Comparison of ENCODE assay signal across 1 cellular context in the genomic region with DNA sequence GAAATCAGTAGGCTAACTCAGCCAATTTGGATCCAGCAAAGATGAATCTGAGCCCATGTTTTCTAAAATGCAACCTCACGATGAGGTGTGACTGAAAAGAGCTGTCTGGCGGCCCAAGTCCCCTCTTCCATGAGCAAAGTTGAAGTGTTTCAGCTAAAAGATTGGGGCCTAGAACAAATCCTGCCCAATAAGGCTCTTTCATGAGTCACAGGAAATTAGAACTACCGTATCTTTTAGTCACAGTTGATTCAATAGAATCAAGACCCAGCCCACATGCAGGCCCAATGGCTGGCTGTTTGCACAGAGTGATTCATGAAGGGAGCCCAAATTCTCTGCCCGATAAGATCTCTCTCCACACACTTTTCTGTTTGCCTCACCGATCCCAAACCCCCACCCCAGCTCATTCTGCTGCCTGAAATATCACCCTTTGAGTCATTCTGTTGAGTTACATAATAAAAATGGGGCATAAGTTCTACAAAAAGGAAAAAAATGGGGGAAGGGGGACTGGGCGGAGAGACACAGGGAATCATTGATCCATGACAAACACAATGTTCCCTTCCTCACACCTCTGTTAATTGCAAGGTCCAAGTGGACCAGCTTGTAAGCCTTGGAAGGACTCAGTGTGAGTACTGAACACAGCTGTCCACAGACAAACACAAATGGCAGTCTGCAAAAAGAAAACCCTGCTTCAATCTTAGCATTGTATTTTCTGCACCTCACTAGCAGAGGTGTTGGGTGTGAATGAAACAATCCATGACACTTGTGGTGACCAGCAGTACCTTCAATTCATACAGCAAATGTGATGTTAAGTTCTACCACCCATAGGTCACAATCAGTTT.
TF ChIP-seq lines count a peak whose summit lies in the region.

No MANE protein-coding gene starts in this region.

TF ChIP-seq in HepG2, 621 proteins besides CTCF, POLR2A, EP300 and RAD21 (continued from another document and continues in another):
- TF ChIP-seq, protein P1, sequence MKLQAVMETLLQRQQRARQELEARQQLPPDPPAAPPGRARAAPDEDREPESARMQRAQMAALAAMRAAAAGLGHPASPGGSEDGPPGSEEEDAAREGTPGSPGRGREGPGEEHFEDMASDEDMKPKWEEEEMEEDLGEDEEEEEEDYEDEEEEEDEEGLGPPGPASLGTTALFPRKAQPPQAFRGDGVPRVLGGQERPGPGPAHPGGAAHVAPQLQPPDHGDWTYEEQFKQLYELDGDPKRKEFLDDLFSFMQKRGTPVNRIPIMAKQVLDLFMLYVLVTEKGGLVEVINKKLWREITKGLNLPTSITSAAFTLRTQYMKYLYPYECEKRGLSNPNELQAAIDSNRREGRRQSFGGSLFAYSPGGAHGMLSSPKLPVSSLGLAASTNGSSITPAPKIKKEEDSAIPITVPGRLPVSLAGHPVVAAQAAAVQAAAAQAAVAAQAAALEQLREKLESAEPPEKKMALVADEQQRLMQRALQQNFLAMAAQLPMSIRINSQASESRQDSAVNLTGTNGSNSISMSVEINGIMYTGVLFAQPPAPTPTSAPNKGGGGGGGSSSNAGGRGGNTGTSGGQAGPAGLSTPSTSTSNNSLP (IDR thresholded peaks at IDR 0.05; ENCODE audit: low read depth, low read length), result peak; percentile 98
- TF ChIP-seq, protein P2, sequence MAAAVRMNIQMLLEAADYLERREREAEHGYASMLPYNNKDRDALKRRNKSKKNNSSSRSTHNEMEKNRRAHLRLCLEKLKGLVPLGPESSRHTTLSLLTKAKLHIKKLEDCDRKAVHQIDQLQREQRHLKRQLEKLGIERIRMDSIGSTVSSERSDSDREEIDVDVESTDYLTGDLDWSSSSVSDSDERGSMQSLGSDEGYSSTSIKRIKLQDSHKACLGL (CRISPR knock-in tag; IDR thresholded peaks at IDR 0.05), result no peak
- TF ChIP-seq SKI (IDR thresholded peaks at IDR 0.05; ENCODE audit: partially characterized antibody) (peak; percentile 63), NFE2L2 (IDR thresholded peaks at IDR 0.05; ENCODE audit: low read length) (peak; percentile 52; the same call in 1 of the 2 replicates), JUN (CRISPR knock-in tag; IDR thresholded peaks at IDR 0.05) (peak; percentile 91), ZNF282 (IDR thresholded peaks at IDR 0.05; ENCODE audit: partially characterized antibody) (no peak), ZNF337 (CRISPR knock-in tag; IDR thresholded peaks at IDR 0.05; ENCODE audit: borderline replicate concordance, low read depth) (peak; percentile 71; the same call in 1 of the 2 replicates), HES4 (CRISPR knock-in tag; IDR thresholded peaks at IDR 0.05; ENCODE audit: borderline replicate concordance) (no peak), AGO1 (IDR thresholded peaks at IDR 0.05; ENCODE audit: low read depth, low read length, poor library complexity, severe bottlenecking) (no peak), ZBTB7A (CRISPR knock-in tag; IDR thresholded peaks at IDR 0.05) (0 out of 2 replicates have a peak, but pooled peaks have one; percentile 47), PHF8 (CRISPR knock-in tag; IDR thresholded peaks at IDR 0.05) (0 out of 2 replicates have a peak, but pooled peaks have one; percentile 30), SCMH1 (CRISPR knock-in tag; IDR thresholded peaks at IDR 0.05; ENCODE audit: borderline replicate concordance) (no peak), THYN1 (CRISPR knock-in tag; IDR thresholded peaks at IDR 0.05; ENCODE audit: borderline replicate concordance, low read depth) (no peak), SNAI1 (CRISPR knock-in tag; IDR thresholded peaks at IDR 0.05; ENCODE audit: borderline replicate concordance) (peak; percentile 67; the same call in 1 of the 2 replicates), HOXA7 (CRISPR knock-in tag; IDR thresholded peaks at IDR 0.05) (no peak), YEATS4 (CRISPR knock-in tag; IDR thresholded peaks at IDR 0.05; ENCODE audit: borderline replicate concordance) (no peak), NFIB (CRISPR knock-in tag; IDR thresholded peaks at IDR 0.05; ENCODE audit: borderline replicate concordance) (no peak), KDM1A (CRISPR knock-in tag; IDR thresholded peaks at IDR 0.05) (0 out of 2 replicates have a peak, but pooled peaks have one; percentile 18), KLF16 (CRISPR knock-in tag; IDR thresholded peaks at IDR 0.05) (no peak), RBAK (CRISPR knock-in tag; IDR thresholded peaks at IDR 0.05) (no peak), ISX (CRISPR knock-in tag; conservative IDR thresholded peaks at IDR 0.05) (no peak), SRY (CRISPR knock-in tag; IDR thresholded peaks at IDR 0.05) (no peak; the same call in 1 of the 2 replicates), MTA3 (CRISPR knock-in tag; IDR thresholded peaks at IDR 0.05) (no peak), PCBP2 (optimal IDR thresholded peaks at IDR 0.05; ENCODE audit: low read depth, low read length, poor library complexity, severe bottlenecking) (no peak), ZNF678 (CRISPR knock-in tag; IDR thresholded peaks at IDR 0.05) (no peak), MAFF (IDR thresholded peaks at IDR 0.05; ENCODE audit: low read depth, low read length) (no peak), ZNF263 (CRISPR knock-in tag; IDR thresholded peaks at IDR 0.05) (peak; percentile 61), SMAD3 (CRISPR knock-in tag; IDR thresholded peaks at IDR 0.05) (no peak), ZNF724P (CRISPR knock-in tag; IDR thresholded peaks at IDR 0.05; ENCODE audit: borderline replicate concordance) (no peak), ZNF124 (CRISPR knock-in tag; IDR thresholded peaks at IDR 0.05) (no peak; the same call in 1 of the 2 replicates), MBNL3 (CRISPR knock-in tag; conservative IDR thresholded peaks at IDR 0.05) (no peak), ZNF7 (CRISPR knock-in tag; IDR thresholded peaks at IDR 0.05) (no peak; the same call in 1 of the 2 replicates), PLRG1 (conservative IDR thresholded peaks at IDR 0.05) (no peak), SAFB2 (CRISPR knock-in tag; IDR thresholded peaks at IDR 0.05; ENCODE audit: borderline replicate concordance, low read depth) (no peak), SATB2 (CRISPR knock-in tag; IDR thresholded peaks at IDR 0.05) (no peak; the same call in 1 of the 2 replicates), ZNF121 (CRISPR knock-in tag; IDR thresholded peaks at IDR 0.05) (no peak), KAT7 (CRISPR knock-in tag; IDR thresholded peaks at IDR 0.05; ENCODE audit: borderline replicate concordance) (no peak), TGIF2 (CRISPR knock-in tag; IDR thresholded peaks at IDR 0.05) (no peak; the same call in 1 of the 2 replicates)
- TF ChIP-seq, protein P3, sequence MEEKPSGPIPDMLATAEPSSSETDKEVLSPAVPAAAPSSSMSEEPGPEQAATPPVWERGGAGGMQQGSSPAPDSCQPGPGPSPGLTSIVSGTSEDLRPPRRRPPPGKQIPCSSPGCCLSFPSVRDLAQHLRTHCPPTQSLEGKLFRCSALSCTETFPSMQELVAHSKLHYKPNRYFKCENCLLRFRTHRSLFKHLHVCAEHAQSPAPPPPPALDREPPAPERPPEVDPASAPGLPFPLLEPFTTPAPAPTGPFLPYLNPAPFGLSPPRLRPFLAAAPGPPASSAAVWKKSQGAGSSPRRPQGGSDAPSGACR (CRISPR knock-in tag; IDR thresholded peaks at IDR 0.05), result no peak; the same call in 1 of the 2 replicates
- TF ChIP-seq, protein P4, sequence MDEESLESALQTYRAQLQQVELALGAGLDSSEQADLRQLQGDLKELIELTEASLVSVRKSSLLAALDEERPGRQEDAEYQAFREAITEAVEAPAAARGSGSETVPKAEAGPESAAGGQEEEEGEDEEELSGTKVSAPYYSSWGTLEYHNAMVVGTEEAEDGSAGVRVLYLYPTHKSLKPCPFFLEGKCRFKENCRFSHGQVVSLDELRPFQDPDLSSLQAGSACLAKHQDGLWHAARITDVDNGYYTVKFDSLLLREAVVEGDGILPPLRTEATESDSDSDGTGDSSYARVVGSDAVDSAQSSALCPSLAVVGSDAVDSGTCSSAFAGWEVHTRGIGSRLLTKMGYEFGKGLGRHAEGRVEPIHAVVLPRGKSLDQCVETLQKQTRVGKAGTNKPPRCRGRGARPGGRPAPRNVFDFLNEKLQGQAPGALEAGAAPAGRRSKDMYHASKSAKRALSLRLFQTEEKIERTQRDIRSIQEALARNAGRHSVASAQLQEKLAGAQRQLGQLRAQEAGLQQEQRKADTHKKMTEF (CRISPR knock-in tag; IDR thresholded peaks at IDR 0.05), result peak; percentile 51
- TF ChIP-seq, protein P5, sequence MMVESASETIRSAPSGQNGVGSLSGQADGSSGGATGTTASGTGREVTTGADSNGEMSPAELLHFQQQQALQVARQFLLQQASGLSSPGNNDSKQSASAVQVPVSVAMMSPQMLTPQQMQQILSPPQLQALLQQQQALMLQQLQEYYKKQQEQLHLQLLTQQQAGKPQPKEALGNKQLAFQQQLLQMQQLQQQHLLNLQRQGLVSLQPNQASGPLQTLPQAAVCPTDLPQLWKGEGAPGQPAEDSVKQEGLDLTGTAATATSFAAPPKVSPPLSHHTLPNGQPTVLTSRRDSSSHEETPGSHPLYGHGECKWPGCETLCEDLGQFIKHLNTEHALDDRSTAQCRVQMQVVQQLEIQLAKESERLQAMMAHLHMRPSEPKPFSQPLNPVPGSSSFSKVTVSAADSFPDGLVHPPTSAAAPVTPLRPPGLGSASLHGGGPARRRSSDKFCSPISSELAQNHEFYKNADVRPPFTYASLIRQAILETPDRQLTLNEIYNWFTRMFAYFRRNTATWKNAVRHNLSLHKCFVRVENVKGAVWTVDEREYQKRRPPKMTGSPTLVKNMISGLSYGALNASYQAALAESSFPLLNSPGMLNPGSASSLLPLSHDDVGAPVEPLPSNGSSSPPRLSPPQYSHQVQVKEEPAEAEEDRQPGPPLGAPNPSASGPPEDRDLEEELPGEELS (CRISPR knock-in tag; IDR thresholded peaks at IDR 0.05), result peak; percentile 83
- TF ChIP-seq, protein P6, sequence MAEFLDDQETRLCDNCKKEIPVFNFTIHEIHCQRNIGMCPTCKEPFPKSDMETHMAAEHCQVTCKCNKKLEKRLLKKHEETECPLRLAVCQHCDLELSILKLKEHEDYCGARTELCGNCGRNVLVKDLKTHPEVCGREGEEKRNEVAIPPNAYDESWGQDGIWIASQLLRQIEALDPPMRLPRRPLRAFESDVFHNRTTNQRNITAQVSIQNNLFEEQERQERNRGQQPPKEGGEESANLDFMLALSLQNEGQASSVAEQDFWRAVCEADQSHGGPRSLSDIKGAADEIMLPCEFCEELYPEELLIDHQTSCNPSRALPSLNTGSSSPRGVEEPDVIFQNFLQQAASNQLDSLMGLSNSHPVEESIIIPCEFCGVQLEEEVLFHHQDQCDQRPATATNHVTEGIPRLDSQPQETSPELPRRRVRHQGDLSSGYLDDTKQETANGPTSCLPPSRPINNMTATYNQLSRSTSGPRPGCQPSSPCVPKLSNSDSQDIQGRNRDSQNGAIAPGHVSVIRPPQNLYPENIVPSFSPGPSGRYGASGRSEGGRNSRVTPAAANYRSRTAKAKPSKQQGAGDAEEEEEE (CRISPR knock-in tag; IDR thresholded peaks at IDR 0.05; ENCODE audit: borderline replicate concordance), result no peak
- TF ChIP-seq, protein P7, sequence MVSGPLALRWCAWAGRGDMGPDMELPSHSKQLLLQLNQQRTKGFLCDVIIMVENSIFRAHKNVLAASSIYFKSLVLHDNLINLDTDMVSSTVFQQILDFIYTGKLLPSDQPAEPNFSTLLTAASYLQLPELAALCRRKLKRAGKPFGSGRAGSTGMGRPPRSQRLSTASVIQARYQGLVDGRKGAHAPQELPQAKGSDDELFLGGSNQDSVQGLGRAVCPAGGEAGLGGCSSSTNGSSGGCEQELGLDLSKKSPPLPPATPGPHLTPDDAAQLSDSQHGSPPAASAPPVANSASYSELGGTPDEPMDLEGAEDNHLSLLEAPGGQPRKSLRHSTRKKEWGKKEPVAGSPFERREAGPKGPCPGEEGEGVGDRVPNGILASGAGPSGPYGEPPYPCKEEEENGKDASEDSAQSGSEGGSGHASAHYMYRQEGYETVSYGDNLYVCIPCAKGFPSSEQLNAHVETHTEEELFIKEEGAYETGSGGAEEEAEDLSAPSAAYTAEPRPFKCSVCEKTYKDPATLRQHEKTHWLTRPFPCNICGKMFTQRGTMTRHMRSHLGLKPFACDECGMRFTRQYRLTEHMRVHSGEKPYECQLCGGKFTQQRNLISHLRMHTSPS (CRISPR knock-in tag; IDR thresholded peaks at IDR 0.05; ENCODE audit: low read depth), result no peak; the same call in 1 of the 2 replicates
- TF ChIP-seq, protein P8, sequence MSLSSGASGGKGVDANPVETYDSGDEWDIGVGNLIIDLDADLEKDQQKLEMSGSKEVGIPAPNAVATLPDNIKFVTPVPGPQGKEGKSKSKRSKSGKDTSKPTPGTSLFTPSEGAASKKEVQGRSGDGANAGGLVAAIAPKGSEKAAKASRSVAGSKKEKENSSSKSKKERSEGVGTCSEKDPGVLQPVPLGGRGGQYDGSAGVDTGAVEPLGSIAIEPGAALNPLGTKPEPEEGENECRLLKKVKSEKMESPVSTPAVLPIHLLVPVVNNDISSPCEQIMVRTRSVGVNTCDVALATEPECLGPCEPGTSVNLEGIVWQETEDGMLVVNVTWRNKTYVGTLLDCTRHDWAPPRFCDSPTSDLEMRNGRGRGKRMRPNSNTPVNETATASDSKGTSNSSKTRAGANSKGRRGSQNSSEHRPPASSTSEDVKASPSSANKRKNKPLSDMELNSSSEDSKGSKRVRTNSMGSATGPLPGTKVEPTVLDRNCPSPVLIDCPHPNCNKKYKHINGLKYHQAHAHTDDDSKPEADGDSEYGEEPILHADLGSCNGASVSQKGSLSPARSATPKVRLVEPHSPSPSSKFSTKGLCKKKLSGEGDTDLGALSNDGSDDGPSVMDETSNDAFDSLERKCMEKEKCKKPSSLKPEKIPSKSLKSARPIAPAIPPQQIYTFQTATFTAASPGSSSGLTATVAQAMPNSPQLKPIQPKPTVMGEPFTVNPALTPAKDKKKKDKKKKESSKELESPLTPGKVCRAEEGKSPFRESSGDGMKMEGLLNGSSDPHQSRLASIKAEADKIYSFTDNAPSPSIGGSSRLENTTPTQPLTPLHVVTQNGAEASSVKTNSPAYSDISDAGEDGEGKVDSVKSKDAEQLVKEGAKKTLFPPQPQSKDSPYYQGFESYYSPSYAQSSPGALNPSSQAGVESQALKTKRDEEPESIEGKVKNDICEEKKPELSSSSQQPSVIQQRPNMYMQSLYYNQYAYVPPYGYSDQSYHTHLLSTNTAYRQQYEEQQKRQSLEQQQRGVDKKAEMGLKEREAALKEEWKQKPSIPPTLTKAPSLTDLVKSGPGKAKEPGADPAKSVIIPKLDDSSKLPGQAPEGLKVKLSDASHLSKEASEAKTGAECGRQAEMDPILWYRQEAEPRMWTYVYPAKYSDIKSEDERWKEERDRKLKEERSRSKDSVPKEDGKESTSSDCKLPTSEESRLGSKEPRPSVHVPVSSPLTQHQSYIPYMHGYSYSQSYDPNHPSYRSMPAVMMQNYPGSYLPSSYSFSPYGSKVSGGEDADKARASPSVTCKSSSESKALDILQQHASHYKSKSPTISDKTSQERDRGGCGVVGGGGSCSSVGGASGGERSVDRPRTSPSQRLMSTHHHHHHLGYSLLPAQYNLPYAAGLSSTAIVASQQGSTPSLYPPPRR (CRISPR knock-in tag; IDR thresholded peaks at IDR 0.05; ENCODE audit: borderline replicate concordance), result peak; percentile 94
- TF ChIP-seq, protein P9, sequence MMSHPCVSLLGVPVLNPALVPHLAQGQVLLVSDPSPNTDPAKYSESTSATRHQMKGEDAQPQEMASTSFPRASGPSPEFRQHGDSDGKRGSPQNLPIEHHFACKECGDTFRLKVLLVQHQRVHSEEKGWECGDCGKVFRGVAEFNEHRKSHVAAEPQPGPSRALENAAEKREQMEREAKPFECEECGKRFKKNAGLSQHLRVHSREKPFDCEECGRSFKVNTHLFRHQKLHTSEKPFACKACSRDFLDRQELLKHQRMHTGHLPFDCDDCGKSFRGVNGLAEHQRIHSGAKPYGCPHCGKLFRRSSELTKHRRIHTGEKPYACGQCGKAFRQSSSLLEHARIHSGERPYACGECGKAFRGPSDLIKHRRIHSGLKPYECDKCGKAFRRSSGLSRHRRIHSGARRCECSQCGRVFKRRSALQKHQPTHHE (CRISPR knock-in tag; IDR thresholded peaks at IDR 0.05; ENCODE audit: borderline replicate concordance), result peak; percentile 45; the same call in 1 of the 2 replicates
